Comparison of ENCODE assay signal across 20 cellular contexts in genomic region chr3:57230006-57230405, GRCh38. TPM values are rescaled to one million over a fixed set of nuclear protein-coding genes. Genes with fewer than 3 reads are reported as not detected.
A peak's percentile ranks its signal among the peaks of the same experiment; 100 is the strongest.
DNase-seq lines count a peak whose midpoint lies in the region; ATAC-seq and TF ChIP-seq lines count a peak whose summit lies in the region.
"Had no signal": no experiment of that assay in that cellular context is flagged by ENCODE, and none has a peak within 500 bp of the region (broad histone marks: within the 10 kb centered on the region; RNA-seq: fewer than 3 reads in every experiment).

No MANE protein-coding gene starts in this region.

- H3K36me3 ChIP-seq in OCI-LY1 (ENCODE audit: insufficient read depth, low read length) = no peaks in the 10 kb centered on the region; the same call in 1 of the 2 replicates
- H3K36me3 ChIP-seq in sigmoid colon = no peaks in the 10 kb centered on the region
- H3K36me3 ChIP-seq in lower lobe of right lung = no peaks in the 10 kb centered on the region

- H3K4me2 ChIP-seq in OCI-LY1 (ENCODE audit: low read length) = peak overlapping the region; percentile 39

- 72 to 80% methylated on average over 2 of the region's 2 CpGs for WGBS in sigmoid colon, 2 donors

- no peaks in the 10 kb centered on the region for H3F3A ChIP-seq in OCI-LY1 (ENCODE audit: insufficient read depth, low read length)

- H3K27ac Mint-ChIP-seq in activated T-cell treated with anti-CD3 and anti-CD28 coated beads, Interleukin-2, amount 50 U/mL, for 72 hours = no peak overlapping the region
- no peak overlapping the region for H3K27ac Mint-ChIP-seq in effector memory CD8-positive, alpha-beta T cell

- TF ChIP-seq EP300 in sigmoid colon (IDR thresholded peaks at IDR 0.05) = no peak

- no peak for TF ChIP-seq POLR2A in sigmoid colon (IDR thresholded peaks at IDR 0.05)

- no peaks in the 10 kb centered on the region for H3K9me2 ChIP-seq in OCI-LY1 (ENCODE audit: low read depth, low read length)

- H3K9ac ChIP-seq in OCI-LY1 (ENCODE audit: low read length) = no peak overlapping the region

- no peak overlapping the region for H3K27ac ChIP-seq in OCI-LY1 (ENCODE audit: low read depth, low read length, poor library complexity, severe bottlenecking)
- H3K27ac ChIP-seq in sigmoid colon = peak overlapping the region in 3 of 4 donors; percentile 23 to 96 (median 93)
- H3K27ac ChIP-seq in lower lobe of right lung = no peak overlapping the region
- H3K27ac ChIP-seq: 22Rv1 had no signal

- H3K27me3 Mint-ChIP-seq in activated T-cell treated with anti-CD3 and anti-CD28 coated beads, Interleukin-2, amount 50 U/mL, for 72 hours (ENCODE audit: low read depth) = no peaks in the 10 kb centered on the region
- no peaks in the 10 kb centered on the region for H3K27me3 Mint-ChIP-seq in effector memory CD8-positive, alpha-beta T cell
- H3K27me3 Mint-ChIP-seq: activated CD8-positive, alpha-beta memory T cell treated with anti-CD3 and anti-CD28 coated beads, Interleukin-2, amount 10 ng/mL, durations not matched to agents 7 days and 5 days; CD4-positive, alpha-beta memory T cell; dendritic cell treated with granulocyte-macrophage colony-stimulating factor and Interleukin-4, amounts not matched to agents 40 ng/mL and 50 ng/mL, for 4 days; stimulated activated naive CD8-positive, alpha-beta T cell treated with anti-CD3 and anti-CD28 coated beads, Interleukin-15, amount 100 ng/mL, for 72 hours had no signal

- H3K4me1 Mint-ChIP-seq in activated T-cell treated with anti-CD3 and anti-CD28 coated beads, Interleukin-2, amount 50 U/mL, for 72 hours (ENCODE audit: low read depth) = peaks cover 36% of the 10 kb centered on the region
- peaks cover 21 to 22% of the 10 kb centered on the region in 2 donors for H3K4me1 Mint-ChIP-seq in effector memory CD8-positive, alpha-beta T cell (ENCODE audit: low read depth in 2 of 2)

- no peaks in the 10 kb centered on the region; the same call in 1 of the 2 replicates for H3K9me3 ChIP-seq in OCI-LY1 (ENCODE audit: low read length)
- H3K9me3 ChIP-seq in sigmoid colon = no peaks in the 10 kb centered on the region
- H3K9me3 ChIP-seq in lower lobe of right lung = no peaks in the 10 kb centered on the region

- H3K9me3 Mint-ChIP-seq in activated T-cell treated with anti-CD3 and anti-CD28 coated beads, Interleukin-2, amount 50 U/mL, for 72 hours = no peaks in the 10 kb centered on the region
- H3K9me3 Mint-ChIP-seq in effector memory CD8-positive, alpha-beta T cell = no peaks in the 10 kb centered on the region
- H3K9me3 Mint-ChIP-seq: dendritic cell treated with granulocyte-macrophage colony-stimulating factor and Interleukin-4, amounts not matched to agents 40 ng/mL and 50 ng/mL, for 4 days; stimulated activated naive CD8-positive, alpha-beta T cell treated with anti-CD3 and anti-CD28 coated beads, Interleukin-15, amount 100 ng/mL, for 72 hours had no signal

- H3K79me2 ChIP-seq in OCI-LY1 (ENCODE audit: insufficient read depth, low read length) = peaks cover 38% of the 10 kb centered on the region

- no peaks in the 10 kb centered on the region for H3K36me3 Mint-ChIP-seq in activated T-cell treated with anti-CD3 and anti-CD28 coated beads, Interleukin-2, amount 50 U/mL, for 72 hours (ENCODE audit: insufficient read depth in 2 of 2)
- H3K36me3 Mint-ChIP-seq in effector memory CD8-positive, alpha-beta T cell (ENCODE audit: insufficient read depth) = peaks cover 14% of the 10 kb centered on the region

- H3K27me3 ChIP-seq in OCI-LY1 (ENCODE audit: insufficient read depth, low read length) = no peaks in the 10 kb centered on the region
- no peaks in the 10 kb centered on the region for H3K27me3 ChIP-seq in sigmoid colon
- no peaks in the 10 kb centered on the region for H3K27me3 ChIP-seq in lower lobe of right lung (ENCODE audit: low read depth)

- intact Hi-C loops in sigmoid colon (cut with DNase I) = no loop called here
- intact Hi-C loops in lower lobe of right lung (cut with DNase I) = no loop called here

- no peaks in the 10 kb centered on the region for H4K20me1 ChIP-seq in OCI-LY1 (ENCODE audit: insufficient read depth, low read length)

- no peak for ATAC-seq in activated T-cell treated with anti-CD3 and anti-CD28 coated beads, Interleukin-2, amount 50 U/mL, for 72 hours (replicated peaks in 1 of 2)
- ATAC-seq in effector memory CD8-positive, alpha-beta T cell (replicated peaks) = no peak
- no peak for ATAC-seq in lower lobe of right lung

- no peak overlapping the region for H3K4me3 ChIP-seq in OCI-LY1 (ENCODE audit: low read depth, low read length, poor library complexity, severe bottlenecking)
- H3K4me3 ChIP-seq in sigmoid colon = no peak overlapping the region
- H3K4me3 ChIP-seq in lower lobe of right lung = no peak overlapping the region

- no peak overlapping the region for H2AFZ ChIP-seq in OCI-LY1 (ENCODE audit: low read length)

- peak overlapping the region; percentile 29 to 60 for H3K4me3 Mint-ChIP-seq in activated T-cell treated with anti-CD3 and anti-CD28 coated beads, Interleukin-2, amount 50 U/mL, for 72 hours
- H3K4me3 Mint-ChIP-seq in effector memory CD8-positive, alpha-beta T cell = peak overlapping the region; percentile 15 to 93

- DNase-seq in activated T-cell treated with anti-CD3 and anti-CD28 coated beads, Interleukin-2, amount 50 U/mL, for 72 hours = no peak
- no peak for DNase-seq in activated T-cell treated with anti-CD3 and anti-CD28 coated beads, Interleukin-2, amount 50 U/mL, for 48 hours
- no peak for DNase-seq in effector memory CD8-positive, alpha-beta T cell
- DNase-seq in sigmoid colon = no peak
- no peak for DNase-seq in cerebellar nuclear complex (lab: John Stamatoyannopoulos, UW)
- DNase-seq in NOMO-1 (lab: John Stamatoyannopoulos, UW; ENCODE audit: unreplicated experiment in 2 of 2) = no peak
- no peak for DNase-seq in lower lobe of right lung
- DNase-seq: activated CD4-positive, CD25-positive, alpha-beta regulatory T cell treated with anti-CD3 and anti-CD28 coated beads, Interleukin-2, amount 50 U/mL, for 72 hours; activated CD8-positive, alpha-beta memory T cell treated with anti-CD3 and anti-CD28 coated beads, Interleukin-2, amount 10 ng/mL, durations not matched to agents 7 days and 5 days; activated gamma-delta T cell treated with Interleukin-2 at 50 U/mL for 16 hours; CD4-positive, alpha-beta memory T cell; KG1; NCI-H2171; NCI-H748 treated with DMSO at 0.1 percent for 48 hours; posterior cingulate gyrus; stimulated activated CD4-positive, alpha-beta T cell treated with anti-CD3 and anti-CD28 coated beads, Interleukin-12 subunit alpha, Interleukin-12 subunit beta, amount 100 ng/mL, for 4 hours; stimulated activated naive CD8-positive, alpha-beta T cell treated with anti-CD3 and anti-CD28 coated beads, Interleukin-15, amount 100 ng/mL, for 72 hours had no signal

- TF ChIP-seq CTCF in OCI-LY1 (IDR thresholded peaks at IDR 0.05; ENCODE audit: low read length) = no peak
- no peak for TF ChIP-seq CTCF in sigmoid colon (IDR thresholded peaks at IDR 0.05)
- TF ChIP-seq CTCF in lower lobe of right lung (IDR thresholded peaks at IDR 0.05) = no peak

- peaks cover 32% of the 10 kb centered on the region for H3K4me1 ChIP-seq in OCI-LY1 (ENCODE audit: insufficient read depth, low read length, severe bottlenecking)
- H3K4me1 ChIP-seq in sigmoid colon = peaks cover 0 to 45% (median 28%) of the 10 kb centered on the region in 4 donors
- peaks cover 32% of the 10 kb centered on the region for H3K4me1 ChIP-seq in lower lobe of right lung

RNA-seq across cellular contexts. Expression of gene APPL1, which starts 2.5 kb away (rescaled TPM):
- 10 to 100 TPM; 28.0 to 37.4 TPM for total RNA-seq in activated T-cell treated with anti-CD3 and anti-CD28 coated beads, Interleukin-2, amount 50 U/mL, for 72 hours
- total RNA-seq in sigmoid colon (10 to 100 TPM; 34.9 to 63.7 (median 54.3) TPM), lower lobe of right lung (45.5 TPM)
- 10 to 100 TPM; 12.6 to 13.6 (median 13.5) TPM for polyA plus RNA-seq in sigmoid colon

RNA-seq across cellular contexts. Expression of gene HESX1, which starts 30.2 kb away (rescaled TPM):
- under 1 TPM; 0.62 to 0.72 TPM for total RNA-seq in activated T-cell treated with anti-CD3 and anti-CD28 coated beads, Interleukin-2, amount 50 U/mL, for 72 hours
- 1 to 10 TPM in 1 of 4 donors, under 1 TPM in 1, not detected in 2; 0.82 to 3.6 TPM for total RNA-seq in sigmoid colon
- 1 to 10 TPM in 1 of 3 donors, not detected in 2; 1.4 TPM for polyA plus RNA-seq in sigmoid colon
- total RNA-seq in lower lobe of right lung = 0.86 TPM
- total RNA-seq: CD4-positive, alpha-beta memory T cell had no signal
- polyA plus RNA-seq: CD4-positive, alpha-beta memory T cell had no signal

Comparison
In these comparisons a context has a peak if more than half of its experiments do, and no peak if none do; other contexts are left out.
1. H3K27ac ChIP-seq: peak in sigmoid colon (3 of 4); none in OCI-LY1 (single experiment) and lower lobe of right lung (single experiment).